ENCODE assay signal across 8 cellular contexts in the genomic region with DNA sequence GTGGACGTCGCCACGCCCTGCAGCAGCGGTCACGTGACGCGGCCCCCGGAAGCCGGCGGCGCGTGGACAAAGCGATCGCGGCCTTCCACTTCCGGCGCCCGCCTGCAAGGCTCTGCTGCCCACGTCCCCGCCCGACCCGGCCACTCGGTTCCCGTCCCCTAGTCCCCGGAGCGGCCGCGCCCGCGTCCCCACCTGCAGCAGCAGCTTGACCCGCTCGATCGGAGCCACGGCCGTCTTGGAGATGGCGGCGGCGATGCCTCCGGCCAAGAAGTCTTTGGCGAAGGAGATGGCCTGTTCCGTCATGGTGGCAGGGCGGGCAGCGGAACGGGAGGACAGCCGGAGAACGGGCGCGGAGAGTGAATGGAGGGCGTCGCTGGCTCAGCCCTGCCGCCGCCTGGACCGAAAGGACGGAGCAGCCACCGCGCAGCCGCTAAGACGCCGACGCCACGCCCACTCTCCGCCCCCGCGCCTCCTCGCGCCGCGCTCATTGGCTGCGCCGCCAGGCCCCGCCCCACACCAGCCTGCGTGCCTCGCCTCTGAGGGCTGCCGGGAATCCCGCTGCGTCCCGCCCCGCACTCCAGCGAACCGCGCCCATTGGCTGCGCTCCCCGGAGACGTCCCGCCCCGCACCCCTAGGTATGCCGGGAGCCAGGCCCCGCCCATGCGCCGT. TPM values are rescaled to one million over a fixed set of nuclear protein-coding genes. Genes with fewer than 3 reads are reported as not detected.
DNase-seq lines count a peak whose midpoint lies in the region; ATAC-seq, FAIRE-seq and TF ChIP-seq lines count a peak whose summit lies in the region.

A gene (minus strand): TSS at position 407 of the 669 bp plus-strand sequence. CDS start 104 bp downstream, at position 303.

- peak; percentile 98 for DNase-seq in CD14-positive monocyte (ENCODE audit: low spot score)
- peak; percentile 97 for DNase-seq in HTR-8/SVneo (ENCODE audit: insufficient read length, low spot score)
- peak; percentile 99 for DNase-seq in activated CD8-positive, alpha-beta memory T cell treated with anti-CD3 and anti-CD28 coated beads for 4 hours (ENCODE audit: low read depth in 2 of 2)
- DNase-seq in epithelial cell of proximal tubule (ENCODE audit: low read depth), result peak; percentile 33
- DNase-seq in myocyte (ENCODE audit: low read depth), result peak; percentile 98
- peak; percentile 100 for DNase-seq in stimulated activated effector memory CD8-positive, alpha-beta T cell treated with anti-CD3 and anti-CD28 coated beads, Interleukin-12 subunit alpha, Interleukin-12 subunit beta, amount 100 ng/mL, for 72 hours (ENCODE audit: low spot score in 2 of 2)
- no peak for DNase-seq in NCI-H82 (lab: John Stamatoyannopoulos, UW)

- peaks cover 48 to 60% of the 10 kb centered on the region in 2 donors for H3K36me3 Mint-ChIP-seq in CD14-positive monocyte
- H3K36me3 Mint-ChIP-seq in stimulated activated effector memory CD8-positive, alpha-beta T cell treated with anti-CD3 and anti-CD28 coated beads, Interleukin-12 subunit alpha, Interleukin-12 subunit beta, amount 100 ng/mL, for 72 hours, result peaks cover 91% of the 10 kb centered on the region

- FAIRE-seq in HTR-8/SVneo (lab: Jason Lieb, UNC), result no peak

- ATAC-seq in GM21360 (IDR thresholded peaks at IDR 0.05; ENCODE audit: unreplicated experiment), result peak; percentile 95
- peak; percentile 97 for ATAC-seq in stimulated activated effector memory CD8-positive, alpha-beta T cell treated with anti-CD3 and anti-CD28 coated beads, Interleukin-12 subunit alpha, Interleukin-12 subunit beta, amount 100 ng/mL, for 72 hours

- no peaks in the 10 kb centered on the region for H3K9me3 Mint-ChIP-seq in CD14-positive monocyte
- no peaks in the 10 kb centered on the region for H3K9me3 Mint-ChIP-seq in stimulated activated effector memory CD8-positive, alpha-beta T cell treated with anti-CD3 and anti-CD28 coated beads, Interleukin-12 subunit alpha, Interleukin-12 subunit beta, amount 100 ng/mL, for 72 hours

- peak within 1 kb of the TSS; percentile 93 to 97 (median 96) for H3K27ac Mint-ChIP-seq in CD14-positive monocyte
- H3K27ac Mint-ChIP-seq in stimulated activated effector memory CD8-positive, alpha-beta T cell treated with anti-CD3 and anti-CD28 coated beads, Interleukin-12 subunit alpha, Interleukin-12 subunit beta, amount 100 ng/mL, for 72 hours, result peak within 1 kb of the TSS; percentile 98

- peak within 1 kb of the TSS; percentile 89 to 90 for H3K4me3 Mint-ChIP-seq in CD14-positive monocyte
- peak within 1 kb of the TSS; percentile 97 for H3K4me3 Mint-ChIP-seq in stimulated activated effector memory CD8-positive, alpha-beta T cell treated with anti-CD3 and anti-CD28 coated beads, Interleukin-12 subunit alpha, Interleukin-12 subunit beta, amount 100 ng/mL, for 72 hours

- peak; percentile 30 for TF ChIP-seq CTCF in CD14-positive monocyte (IDR thresholded peaks at IDR 0.05)
- no peak for TF ChIP-seq CTCF in epithelial cell of proximal tubule (conservative IDR thresholded peaks at IDR 0.05; ENCODE audit: low read depth, low read length)

- intact Hi-C loops in CD14-positive monocyte (cut with micrococcal nuclease), result loop anchor here (2.0 to 10.0 kb wide), 5 partner anchors 60 to 203 kb away; a partner anchor contains a TSS

- H3K27me3 Mint-ChIP-seq in CD14-positive monocyte (ENCODE audit: low read depth in 3 of 3), result peaks cover 0 to 2% (median 0%) of the 10 kb centered on the region in 3 donors

- peaks cover 22% of the 10 kb centered on the region for H3K4me1 Mint-ChIP-seq in CD14-positive monocyte
- H3K4me1 Mint-ChIP-seq in stimulated activated effector memory CD8-positive, alpha-beta T cell treated with anti-CD3 and anti-CD28 coated beads, Interleukin-12 subunit alpha, Interleukin-12 subunit beta, amount 100 ng/mL, for 72 hours, result peaks cover 68% of the 10 kb centered on the region

- peak within 1 kb of the TSS; percentile 81 for H3K4me3 ChIP-seq in epithelial cell of proximal tubule (ENCODE audit: low read depth, low read length)

RNA-seq across cellular contexts. Expression of the gene that starts here (rescaled TPM):
- 100 to 1,000 TPM; 442 to 449 TPM for polyA plus RNA-seq in CD14-positive monocyte
- total RNA-seq in epithelial cell of proximal tubule (348 and 372 TPM in 2 replicates), myocyte (219 and 244 TPM in 2 replicates)
- polyA plus RNA-seq in myocyte (2012), result 355 TPM
